Comparison of ENCODE assay signal across 17 cellular contexts in genomic region chr4:13531609-13531998, GRCh38. TPM values are rescaled to one million over a fixed set of nuclear protein-coding genes. Genes with fewer than 3 reads are reported as not detected.
DNase-seq lines count a peak whose midpoint lies in the region; TF ChIP-seq lines count a peak whose summit lies in the region.
"Had no signal": no experiment of that assay in that cellular context is flagged by ENCODE, and none has a peak within 500 bp of the region (broad histone marks: within the 10 kb centered on the region; RNA-seq: fewer than 3 reads in every experiment).

No MANE protein-coding gene starts in this region.

- no peak for TF ChIP-seq POLR2A in breast epithelium (IDR thresholded peaks at IDR 0.05)

- no peaks in the 10 kb centered on the region for H3K9me2 ChIP-seq in neural cell (ENCODE audit: insufficient read depth, low read length)

- dilution Hi-C loops in mammary epithelial cell (cut with HindIII; ENCODE audit: low sequenced_read_pairs), result loop anchor here (25.0 kb wide), 1 partner anchor 669 kb away; no protein-coding TSS in a partner anchor

- H3K79me2 ChIP-seq in mammary epithelial cell (ENCODE audit: insufficient read depth, low read length) (no peaks in the 10 kb centered on the region), neural cell (replicated peaks; ENCODE audit: insufficient read depth, low read length) (no peaks in the 10 kb centered on the region), osteoblast (ENCODE audit: insufficient read depth, low read length) (no peaks in the 10 kb centered on the region)

- H3K27ac ChIP-seq in mammary epithelial cell (ENCODE audit: insufficient read depth, low read depth, low read length) (no peak overlapping the region), breast epithelium (no peak overlapping the region), endodermal cell (ENCODE audit: low read depth, low read length) (no peak overlapping the region), neural cell (ENCODE audit: low read length) (no peak overlapping the region), osteoblast (ENCODE audit: low read depth, low read length) (no peak overlapping the region)
- no peak overlapping the region for H3K27ac ChIP-seq in effector memory CD4-positive, alpha-beta T cell (ENCODE audit: insufficient read depth, low read length, poor library complexity, severe bottlenecking)

- H2AFZ ChIP-seq in mammary epithelial cell (ENCODE audit: low read depth, low read length), result peak overlapping the region; percentile 11
- no peak overlapping the region for H2AFZ ChIP-seq in neural cell (ENCODE audit: low read depth, low read length)
- no peak overlapping the region for H2AFZ ChIP-seq in osteoblast (ENCODE audit: low read length)

- peaks cover 67% of the 10 kb centered on the region for H3K27me3 ChIP-seq in mammary epithelial cell (ENCODE audit: insufficient read depth, low read length)
- H3K27me3 ChIP-seq in breast epithelium, result peaks cover 2 to 100% of the 10 kb centered on the region in 2 donors
- H3K27me3 ChIP-seq in endodermal cell (ENCODE audit: control insufficient read depth, insufficient read depth, low read length, poor library complexity, severe bottlenecking), result peaks cover 99% of the 10 kb centered on the region
- peaks cover 99% of the 10 kb centered on the region for H3K27me3 ChIP-seq in neural cell (ENCODE audit: insufficient read depth, low read depth, low read length)
- peaks cover 49% of the 10 kb centered on the region for H3K27me3 ChIP-seq in osteoblast (ENCODE audit: insufficient read depth, low read length)
- peaks cover 94% of the 10 kb centered on the region for H3K27me3 ChIP-seq in effector memory CD4-positive, alpha-beta T cell (replicated peaks; ENCODE audit: control insufficient read depth, insufficient read depth, low read length, poor library complexity, severe bottlenecking)

- H3K9me3 ChIP-seq in mammary epithelial cell (replicated peaks; ENCODE audit: insufficient read depth, low read length) (no peaks in the 10 kb centered on the region), breast epithelium (no peaks in the 10 kb centered on the region), endodermal cell (ENCODE audit: control insufficient read depth, low read length) (no peaks in the 10 kb centered on the region), neural cell (ENCODE audit: low read length) (no peaks in the 10 kb centered on the region), osteoblast (ENCODE audit: low read depth, low read length) (no peaks in the 10 kb centered on the region)
- peaks cover 3% of the 10 kb centered on the region for H3K9me3 ChIP-seq in effector memory CD4-positive, alpha-beta T cell (ENCODE audit: control insufficient read depth, low read length)

- peak overlapping the region; percentile 66 for H3K27ac Mint-ChIP-seq in endodermal cell
- H3K27ac Mint-ChIP-seq in activated T-helper 1 cell treated with anti-CD3 and anti-CD28 coated beads, Interleukin-12 subunit alpha, Interleukin-12 subunit beta, Interleukin-2, Interleukin-4 antibody, amounts not matched to agents 30 ng/mL and 10 ng/mL and 1 ng/mL, durations not matched to agents 14 hours and 24 hours and 36 hours, result no peak overlapping the region

- DNase-seq in mammary epithelial cell, result no peak
- DNase-seq in breast epithelium (ENCODE audit: low spot score in 2 of 2), result no peak
- DNase-seq in endodermal cell, result no peak
- no peak for DNase-seq in osteoblast (ENCODE audit: insufficient read length, low spot score, missing footprints)
- DNase-seq in epidermal melanocyte (ENCODE audit: insufficient read length, low spot score), result no peak
- DNase-seq in effector memory CD4-positive, alpha-beta T cell, result no peak
- no peak for DNase-seq in activated T-helper 1 cell treated with anti-CD3 and anti-CD28 coated beads, Interleukin-12 subunit alpha, Interleukin-12 subunit beta, Interleukin-2, Interleukin-4 antibody, amounts not matched to agents 30 ng/mL and 10 ng/mL and 1 ng/mL, durations not matched to agents 14 hours and 24 hours and 36 hours (ENCODE audit: low spot score)
- DNase-seq: 8988T; Calu3; CD4-positive, alpha-beta memory T cell; DMS53; NCI-H1436 treated with DMSO at 0.1 percent for 48 hours; NCI-H2029 treated with DMSO at 0.1 percent for 48 hours; NCI-H2171 treated with DMSO at 0.1 percent for 48 hours; NCI-H510A treated with DMSO at 0.1 percent for 48 hours; NCI-H82 had no signal

- H3K4me3 Mint-ChIP-seq in endodermal cell, result peak overlapping the region; percentile 30
- no peak overlapping the region for H3K4me3 Mint-ChIP-seq in activated T-helper 1 cell treated with anti-CD3 and anti-CD28 coated beads, Interleukin-12 subunit alpha, Interleukin-12 subunit beta, Interleukin-2, Interleukin-4 antibody, amounts not matched to agents 30 ng/mL and 10 ng/mL and 1 ng/mL, durations not matched to agents 14 hours and 24 hours and 36 hours

- no peaks in the 10 kb centered on the region for H3F3A ChIP-seq in neural cell (ENCODE audit: insufficient read depth, low read length, poor library complexity, severe bottlenecking)

- CTCF ChIA-PET in mammary epithelial cell (lab: Charles Lee; ENCODE audit: low non-redundant PET), result no interaction called here

- WGBS in mammary epithelial cell (ENCODE audit: low coverage, missing lambda C conversion rate), result 59% methylated on average over 10 of the region's 10 CpGs
- 59 to 74% methylated on average over 8 to 10 of the region's 10 CpGs for WGBS in endodermal cell (ENCODE audit: insufficient coverage in 1 of 2, insufficient read length in 1 of 2), 2 experiments

- TF ChIP-seq RAD21 in neural cell (conservative IDR thresholded peaks at IDR 0.05), result no peak

- H3K27me3 Mint-ChIP-seq in endodermal cell (ENCODE audit: insufficient read depth), result peaks cover 75% of the 10 kb centered on the region
- H3K27me3 Mint-ChIP-seq in activated T-helper 1 cell treated with anti-CD3 and anti-CD28 coated beads, Interleukin-12 subunit alpha, Interleukin-12 subunit beta, Interleukin-2, Interleukin-4 antibody, amounts not matched to agents 30 ng/mL and 10 ng/mL and 1 ng/mL, durations not matched to agents 14 hours and 24 hours and 36 hours (ENCODE audit: insufficient read depth), result peaks cover 86% of the 10 kb centered on the region

- no peaks in the 10 kb centered on the region for H3K36me3 Mint-ChIP-seq in endodermal cell (ENCODE audit: low read depth)
- no peaks in the 10 kb centered on the region for H3K36me3 Mint-ChIP-seq in activated T-helper 1 cell treated with anti-CD3 and anti-CD28 coated beads, Interleukin-12 subunit alpha, Interleukin-12 subunit beta, Interleukin-2, Interleukin-4 antibody, amounts not matched to agents 30 ng/mL and 10 ng/mL and 1 ng/mL, durations not matched to agents 14 hours and 24 hours and 36 hours (ENCODE audit: low read depth)

- no TSS peak for BruUV-seq in mammary epithelial cell (replicated peaks; lab: Mats Ljungman, UMichigan)

- H3K4me3 ChIP-seq in mammary epithelial cell (replicated peaks in 1 of 3; ENCODE audit: insufficient read depth in 1 of 3, low read depth in 2 of 3, low read length in 3 of 3), result no peak overlapping the region
- no peak overlapping the region for H3K4me3 ChIP-seq in breast epithelium
- no peak overlapping the region for H3K4me3 ChIP-seq in endodermal cell (ENCODE audit: low read length)
- no peak overlapping the region for H3K4me3 ChIP-seq in neural cell (ENCODE audit: low read length)
- no peak overlapping the region for H3K4me3 ChIP-seq in osteoblast (ENCODE audit: insufficient read depth, low read length)
- H3K4me3 ChIP-seq in effector memory CD4-positive, alpha-beta T cell (ENCODE audit: insufficient read depth, low read depth, low read length, poor library complexity, severe bottlenecking), result no peak overlapping the region

- H4K20me1 ChIP-seq in mammary epithelial cell (ENCODE audit: insufficient read depth, low read length) (no peaks in the 10 kb centered on the region), neural cell (ENCODE audit: insufficient read depth) (no peaks in the 10 kb centered on the region), osteoblast (ENCODE audit: insufficient read depth, low read length) (no peaks in the 10 kb centered on the region)

- in situ Hi-C loops in mammary epithelial cell (cut with MboI; ENCODE audit: low sequenced_read_pairs in 2 of 2), result no loop called here

- H3K4me2 ChIP-seq in mammary epithelial cell (ENCODE audit: insufficient read depth, low read depth, low read length) (no peak overlapping the region), neural cell (ENCODE audit: low read length) (no peak overlapping the region), osteoblast (ENCODE audit: insufficient read depth, low read length) (no peak overlapping the region)

- peaks cover 24% of the 10 kb centered on the region for H3K4me1 Mint-ChIP-seq in endodermal cell
- H3K4me1 Mint-ChIP-seq in activated T-helper 1 cell treated with anti-CD3 and anti-CD28 coated beads, Interleukin-12 subunit alpha, Interleukin-12 subunit beta, Interleukin-2, Interleukin-4 antibody, amounts not matched to agents 30 ng/mL and 10 ng/mL and 1 ng/mL, durations not matched to agents 14 hours and 24 hours and 36 hours (ENCODE audit: low read depth), result peaks cover 3% of the 10 kb centered on the region

- no peaks in the 10 kb centered on the region for H3K36me3 ChIP-seq in mammary epithelial cell (ENCODE audit: insufficient read depth, low read length)
- H3K36me3 ChIP-seq in breast epithelium, result no peaks in the 10 kb centered on the region
- no peaks in the 10 kb centered on the region for H3K36me3 ChIP-seq in endodermal cell (ENCODE audit: control insufficient read depth, insufficient read depth, low read length)
- H3K36me3 ChIP-seq in neural cell (ENCODE audit: insufficient read depth, low read length), result no peaks in the 10 kb centered on the region
- H3K36me3 ChIP-seq in osteoblast (ENCODE audit: insufficient read depth, low read length), result no peaks in the 10 kb centered on the region
- H3K36me3 ChIP-seq in effector memory CD4-positive, alpha-beta T cell (ENCODE audit: control insufficient read depth, insufficient read depth, low read length), result no peaks in the 10 kb centered on the region

- no peak for TF ChIP-seq CTCF in mammary epithelial cell (conservative IDR thresholded peaks at IDR 0.05 in 1 of 2, IDR thresholded peaks at IDR 0.05 in 1 of 2; ENCODE audit: extremely low read depth in 1 of 2, insufficient read depth in 1 of 2, low read depth in 1 of 2, low read length in 2 of 2)
- no peak for TF ChIP-seq CTCF in breast epithelium (IDR thresholded peaks at IDR 0.05)
- TF ChIP-seq CTCF in endodermal cell (conservative IDR thresholded peaks at IDR 0.05), result no peak
- TF ChIP-seq CTCF in neural cell (IDR thresholded peaks at IDR 0.05; ENCODE audit: poor library complexity, severe bottlenecking), result no peak
- no peak for TF ChIP-seq CTCF in osteoblast (IDR thresholded peaks at IDR 0.05; ENCODE audit: extremely low read depth, low read depth, low read length)

- H3K9ac ChIP-seq in mammary epithelial cell (ENCODE audit: insufficient read depth, low read length) (no peak overlapping the region), endodermal cell (ENCODE audit: extremely low read depth, low read length, poor library complexity, severe bottlenecking) (no peak overlapping the region), neural cell (ENCODE audit: low read length) (no peak overlapping the region)

- TF ChIP-seq EP300 in neural cell (conservative IDR thresholded peaks at IDR 0.05; ENCODE audit: poor library complexity, severe bottlenecking), result no peak

- intact Hi-C loops in mammary epithelial cell (cut with micrococcal nuclease) (no loop called here), breast epithelium (cut with DNase I; ENCODE audit: low total_unique reads) (no loop called here)
- intact Hi-C loops in activated T-helper 1 cell treated with anti-CD3 and anti-CD28 coated beads, Interleukin-12 subunit alpha, Interleukin-12 subunit beta, Interleukin-2, Interleukin-4 antibody, amounts not matched to agents 30 ng/mL and 10 ng/mL and 1 ng/mL, durations not matched to agents 14 hours and 24 hours and 36 hours (cut with micrococcal nuclease), result no loop called here

- no peaks in the 10 kb centered on the region for H3K9me3 Mint-ChIP-seq in endodermal cell
- H3K9me3 Mint-ChIP-seq in activated T-helper 1 cell treated with anti-CD3 and anti-CD28 coated beads, Interleukin-12 subunit alpha, Interleukin-12 subunit beta, Interleukin-2, Interleukin-4 antibody, amounts not matched to agents 30 ng/mL and 10 ng/mL and 1 ng/mL, durations not matched to agents 14 hours and 24 hours and 36 hours, result no peaks in the 10 kb centered on the region

- H3K4me1 ChIP-seq in mammary epithelial cell (ENCODE audit: insufficient read depth, low read length) (peaks cover 13% of the 10 kb centered on the region), breast epithelium (no peaks in the 10 kb centered on the region), endodermal cell (ENCODE audit: control insufficient read depth, insufficient read depth, low read length) (no peaks in the 10 kb centered on the region), osteoblast (ENCODE audit: insufficient read depth, low read length) (no peaks in the 10 kb centered on the region)
- H3K4me1 ChIP-seq in effector memory CD4-positive, alpha-beta T cell (ENCODE audit: control insufficient read depth, insufficient read depth, low read length, poor library complexity, severe bottlenecking), result peaks cover 21% of the 10 kb centered on the region

RNA-seq across cellular contexts. Expression of gene NKX3-2, which starts 12.7 kb away (rescaled TPM):
- total RNA-seq in mammary epithelial cell, result under 1 TPM in 1 of 2 donors, not detected in 1; 0.17 TPM
- polyA plus RNA-seq in mammary epithelial cell, result 0.03 TPM
- polyA minus RNA-seq in mammary epithelial cell, result not detected
- under 1 TPM in 1 of 3 donors, not detected in 2; under 0.01 TPM for total RNA-seq in breast epithelium
- 1 to 10 TPM in 1 of 2 donors, under 1 TPM in 1; 0.11 to 1.5 TPM for total RNA-seq in endodermal cell
- polyA plus RNA-seq in endodermal cell (2013, experiment 1 of 2), result 2.2 TPM
- 2.1 TPM for polyA plus RNA-seq in endodermal cell (2013, experiment 2 of 2)
- polyA plus RNA-seq in neural cell, result not detected in 2 replicates
- not detected in 2 replicates for polyA minus RNA-seq in neural cell
- total RNA-seq in osteoblast, result 0.72 and 1.2 TPM in 2 replicates
- not detected in 2 replicates for total RNA-seq in activated T-helper 1 cell treated with anti-CD3 and anti-CD28 coated beads, Interleukin-12 subunit alpha, Interleukin-12 subunit beta, Interleukin-2, Interleukin-4 antibody, amounts not matched to agents 30 ng/mL and 10 ng/mL and 1 ng/mL, durations not matched to agents 14 hours and 24 hours and 36 hours
- total RNA-seq: Calu3; CD4-positive, alpha-beta memory T cell had no signal
- polyA plus RNA-seq: CD4-positive, alpha-beta memory T cell had no signal

RNA-seq across cellular contexts. Expression of gene RAB28, which starts 47.5 kb away (rescaled TPM):
- total RNA-seq in mammary epithelial cell, result 10 to 100 TPM; 13.0 to 20.0 TPM
- polyA plus RNA-seq in mammary epithelial cell, result 9.6 TPM
- polyA minus RNA-seq in mammary epithelial cell, result not detected
- total RNA-seq in breast epithelium, result 10 to 100 TPM; 21.9 to 27.8 (median 24.3) TPM
- total RNA-seq in endodermal cell, result 10 to 100 TPM; 24.6 to 25.7 TPM
- 33.4 TPM for polyA plus RNA-seq in endodermal cell (2013, experiment 1 of 2)
- 33.6 TPM for polyA plus RNA-seq in endodermal cell (2013, experiment 2 of 2)
- 60.5 and 60.7 TPM in 2 replicates for polyA plus RNA-seq in neural cell
- polyA minus RNA-seq in neural cell, result 42.4 and 44.7 TPM in 2 replicates
- total RNA-seq in osteoblast, result 12.3 and 13.3 TPM in 2 replicates
- total RNA-seq in activated T-helper 1 cell treated with anti-CD3 and anti-CD28 coated beads, Interleukin-12 subunit alpha, Interleukin-12 subunit beta, Interleukin-2, Interleukin-4 antibody, amounts not matched to agents 30 ng/mL and 10 ng/mL and 1 ng/mL, durations not matched to agents 14 hours and 24 hours and 36 hours, result 19.3 and 22.2 TPM in 2 replicates
